ENCODE assay signal across 17 cellular contexts in the genomic region with DNA sequence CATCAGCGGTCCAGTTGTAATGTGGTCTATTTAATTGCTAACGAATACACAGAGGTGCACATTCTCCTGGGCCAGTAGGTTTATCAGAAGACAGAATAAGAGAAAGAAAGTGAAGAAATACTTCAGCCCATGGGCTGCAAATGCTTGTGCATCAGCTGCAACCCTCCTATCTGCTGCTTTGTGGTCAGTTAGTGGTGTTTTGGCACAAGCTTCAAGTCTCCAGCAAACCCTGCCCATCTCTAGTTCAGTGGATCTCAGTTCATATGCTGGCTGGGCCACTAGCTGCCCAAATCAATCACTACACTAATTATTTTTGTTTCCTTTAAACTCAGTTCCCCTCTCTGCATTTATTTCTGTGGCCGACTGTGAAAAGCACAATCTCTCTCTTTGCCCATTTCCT.
"Had no signal": no experiment of that assay in that cellular context is flagged by ENCODE, and none has a peak within 500 bp of the region (broad histone marks: within the 10 kb centered on the region; RNA-seq: fewer than 3 reads in every experiment).

No MANE protein-coding gene starts in this region.

- H3K4me3 ChIP-seq: dorsolateral prefrontal cortex, gastrocnemius medialis, lung, pancreas, right lobe of liver had no signal

- DNase-seq: activated CD4-positive, alpha-beta T cell treated with anti-CD3 and anti-CD28 coated beads, Interleukin-2, amount 10 ng/mL, durations not matched to agents 24 days and 14 days; activated CD8-positive, alpha-beta T cell treated with anti-CD3 and anti-CD28 coated beads for 36 hours; activated naive CD4-positive, alpha-beta T cell treated with Interleukin-2 at 50 U/mL for 16 hours; activated naive CD8-positive, alpha-beta T cell treated with anti-CD3 and anti-CD28 coated beads, Interleukin-2, amount 10 ng/mL, durations not matched to agents 7 days and 5 days; activated T-cell treated with anti-CD3 and anti-CD28 coated beads, Interleukin-2, amount 50 U/mL, for 1 hour; anterior cingulate cortex; dorsolateral prefrontal cortex; gastrocnemius medialis; head of caudate nucleus; kidney; midbrain; naive B cell; pancreas; right lobe of liver; stimulated activated CD4-positive, alpha-beta T cell treated with anti-CD3 and anti-CD28 coated beads, Interleukin-4, amount 100 ng/mL, for 4 hours; stimulated activated naive CD4-positive, alpha-beta T cell had no signal

- H3K4me1 ChIP-seq: gastrocnemius medialis, pancreas, right lobe of liver had no signal

- H3K27me3 ChIP-seq: dorsolateral prefrontal cortex, gastrocnemius medialis, right lobe of liver had no signal

- H3K9me3 ChIP-seq: gastrocnemius medialis, pancreas, right lobe of liver had no signal

- H3K27ac ChIP-seq: dorsolateral prefrontal cortex, gastrocnemius medialis, pancreas, right lobe of liver had no signal

- H3K36me3 ChIP-seq: gastrocnemius medialis, pancreas, right lobe of liver had no signal
